Comparison of ENCODE assay signal across 9 cellular contexts in genomic region chr5:112366987-112367386, GRCh38. TPM values are rescaled to one million over a fixed set of nuclear protein-coding genes. Genes with fewer than 3 reads are reported as not detected.
A peak's percentile ranks its signal among the peaks of the same experiment; 100 is the strongest.
DNase-seq lines count a peak whose midpoint lies in the region; ATAC-seq, FAIRE-seq and TF ChIP-seq lines count a peak whose summit lies in the region.
"Had no signal": no experiment of that assay in that cellular context is flagged by ENCODE, and none has a peak within 500 bp of the region (broad histone marks: within the 10 kb centered on the region; RNA-seq: fewer than 3 reads in every experiment).

No MANE protein-coding gene starts in this region.

- no peaks in the 10 kb centered on the region for H3K9me3 ChIP-seq in GM12878 (replicated peaks; ENCODE audit: control insufficient read depth, insufficient read depth, low read length)

- 0 out of 2 replicates have a peak, but pooled peaks have one; percentile 27 for TF ChIP-seq RAD21 in GM12878 (IDR thresholded peaks at IDR 0.05; ENCODE audit: insufficient read depth, low read depth, low read length)

- H2AFZ ChIP-seq in GM12878 (ENCODE audit: control insufficient read depth, low read depth, low read length): no peak overlapping the region

- SMC1A ChIA-PET in GM12878 (lab: Charles Lee; ENCODE audit: uncharacterized antibody, unreplicated experiment): no interaction called here

- TF ChIP-seq CTCF in GM12874 (IDR thresholded peaks at IDR 0.05; ENCODE audit: insufficient read depth, low read depth, low read length) (peak; percentile 51; the same call in 1 of the 2 replicates), GM12878 (IDR thresholded peaks at IDR 0.05 in 2 of 3, conservative IDR thresholded peaks at IDR 0.05 in 1 of 3; ENCODE audit: control insufficient read depth in 2 of 3, extremely low read depth in 1 of 3, insufficient read depth in 1 of 3, low read depth in 3 of 3, low read length in 3 of 3) (peak in 2 of 3 experiments; percentile 21 to 40; a peak in 3 of 6 replicates), neural crest cell (conservative IDR thresholded peaks at IDR 0.05) (peak; percentile 54)

- no peaks in the 10 kb centered on the region for H3K36me3 ChIP-seq in GM12878 (ENCODE audit: control insufficient read depth in 2 of 2, insufficient read depth in 2 of 2, low read length in 1 of 2)

- H3K4me3 Mint-ChIP-seq in neural crest cell: no peak overlapping the region
- H3K4me3 Mint-ChIP-seq: activated naive CD8-positive, alpha-beta T cell treated with anti-CD3 and anti-CD28 coated beads, Interleukin-2, amount 10 ng/mL, durations not matched to agents 7 days and 5 days had no signal

- H3K9me3 Mint-ChIP-seq in neural crest cell: no peaks in the 10 kb centered on the region
- H3K9me3 Mint-ChIP-seq: activated naive CD8-positive, alpha-beta T cell treated with anti-CD3 and anti-CD28 coated beads, Interleukin-2, amount 10 ng/mL, durations not matched to agents 7 days and 5 days had no signal

- RAD21 ChIA-PET in GM12878 (lab: Charles Lee; ENCODE audit: unreplicated experiment): no interaction called here

- no peaks in the 10 kb centered on the region for H3K27me3 Mint-ChIP-seq in neural crest cell (ENCODE audit: low read depth)

- H3K4me2 ChIP-seq in GM12878 (ENCODE audit: control insufficient read depth, insufficient read depth): no peak overlapping the region

- no peak overlapping the region for H3K4me3 ChIP-seq in GM12878
- H3K4me3 ChIP-seq: lung had no signal

- no peak for TF ChIP-seq EP300 in GM12878 (IDR thresholded peaks at IDR 0.05; ENCODE audit: borderline replicate concordance in 1 of 2, control insufficient read depth in 1 of 2, low read depth in 2 of 2, low read length in 2 of 2)

- H3K79me2 ChIP-seq in GM12878 (ENCODE audit: control insufficient read depth, insufficient read depth, low read length): no peaks in the 10 kb centered on the region

- ATAC-seq in HG03280 (IDR thresholded peaks at IDR 0.05; ENCODE audit: unreplicated experiment) (peak; percentile 79), GM12878 (peak; percentile 63), HG03460 (IDR thresholded peaks at IDR 0.05; ENCODE audit: unreplicated experiment) (no peak)

- no peaks in the 10 kb centered on the region for H4K20me1 ChIP-seq in GM12878 (ENCODE audit: control insufficient read depth, insufficient read depth)

- POLR2A ChIA-PET in GM12878 (lab: Charles Lee): no interaction called here

- H3K27ac ChIP-seq in GM12878 (ENCODE audit: control insufficient read depth, insufficient read depth): no peak overlapping the region

- no peak overlapping the region for H3K9ac ChIP-seq in GM12878 (ENCODE audit: control insufficient read depth, insufficient read depth, low read length)

- CTCF ChIA-PET in GM12878 (lab: Yijun Ruan, JAX): interaction anchor here (1.1 to 1.7 kb wide), 3 partner anchors 9 to 162 kb away, joined by 3 to 4 read pairs (median 4); no protein-coding TSS in a partner anchor

- H3K36me3 Mint-ChIP-seq in neural crest cell (ENCODE audit: low read depth): no peaks in the 10 kb centered on the region
- H3K36me3 Mint-ChIP-seq: activated naive CD8-positive, alpha-beta T cell treated with anti-CD3 and anti-CD28 coated beads, Interleukin-2, amount 10 ng/mL, durations not matched to agents 7 days and 5 days had no signal

- intact Hi-C loops in GM12878 (cut with micrococcal nuclease; ENCODE audit: unreplicated experiment): no loop called here

- H3K27ac Mint-ChIP-seq in neural crest cell (ENCODE audit: unreplicated experiment): no peak overlapping the region
- H3K27ac Mint-ChIP-seq: activated naive CD8-positive, alpha-beta T cell treated with anti-CD3 and anti-CD28 coated beads, Interleukin-2, amount 10 ng/mL, durations not matched to agents 7 days and 5 days had no signal

- no peak for DNase-seq in GM12878 (ENCODE audit: low read depth, low spot score)
- DNase-seq in neural crest cell (ENCODE audit: low read depth, low spot score): no peak
- DNase-seq in DMS153 treated with DMSO at 0.1 percent for 48 hours (lab: John Stamatoyannopoulos, UW; ENCODE audit: unreplicated experiment): no peak
- no peak for DNase-seq in GDM1 (lab: John Stamatoyannopoulos, UW)
- DNase-seq: activated naive CD8-positive, alpha-beta T cell treated with anti-CD3 and anti-CD28 coated beads, Interleukin-2, amount 10 ng/mL, durations not matched to agents 7 days and 5 days had no signal

- in situ Hi-C loops in GM12878 (cut with MboI): no loop called here

- no TSS peak for BruUV-seq in GM12878 (replicated peaks; lab: Mats Ljungman, UMichigan)

- 27% methylated on average over 2 of the region's 2 CpGs for WGBS in GM12878 (ENCODE audit: insufficient coverage, insufficient replicate concordance, low lambda C conversion rate, missing lambda C conversion rate)

- no peaks in the 10 kb centered on the region for H3K4me1 Mint-ChIP-seq in neural crest cell
- H3K4me1 Mint-ChIP-seq: activated naive CD8-positive, alpha-beta T cell treated with anti-CD3 and anti-CD28 coated beads, Interleukin-2, amount 10 ng/mL, durations not matched to agents 7 days and 5 days had no signal

- FAIRE-seq in GM12878 (lab: Jason Lieb, UNC): no peak

- no peaks in the 10 kb centered on the region for H3K4me1 ChIP-seq in GM12878 (ENCODE audit: control insufficient read depth, insufficient read depth, low read length)

- no peaks in the 10 kb centered on the region; a peak in 1 of 4 replicates for H3K27me3 ChIP-seq in GM12878 (replicated peaks in 1 of 2; ENCODE audit: control insufficient read depth in 2 of 2, insufficient read depth in 2 of 2, low read length in 1 of 2)

- no peak for TF ChIP-seq POLR2A in GM12878 (IDR thresholded peaks at IDR 0.05; ENCODE audit: low read depth, low read length)

TF ChIP-seq in GM12878, 131 proteins besides CTCF, POLR2A, EP300 and RAD21:
- no peak for TF ChIP-seq NRF1 (conservative IDR thresholded peaks at IDR 0.05; ENCODE audit: low read depth, low read length)
- TF ChIP-seq SMAD5 (IDR thresholded peaks at IDR 0.05; ENCODE audit: low read depth): no peak
- no peak for TF ChIP-seq GABPA (IDR thresholded peaks at IDR 0.05; ENCODE audit: low read depth)
- no peak for TF ChIP-seq SMAD1 (IDR thresholded peaks at IDR 0.05; ENCODE audit: low read depth, partially characterized antibody)
- TF ChIP-seq EED (IDR thresholded peaks at IDR 0.05; ENCODE audit: low read depth): no peak
- TF ChIP-seq BHLHE40 (IDR thresholded peaks at IDR 0.05; ENCODE audit: borderline replicate concordance in 1 of 2, low read depth in 2 of 2, low read length in 1 of 2): no peak
- no peak for TF ChIP-seq ZNF207 (IDR thresholded peaks at IDR 0.05; ENCODE audit: borderline replicate concordance)
- no peak for TF ChIP-seq MTA3 (IDR thresholded peaks at IDR 0.05; ENCODE audit: borderline replicate concordance, low read length)
- no peak for TF ChIP-seq RCOR1 (conservative IDR thresholded peaks at IDR 0.05; ENCODE audit: low read depth, low read length)
- TF ChIP-seq ZBTB33 (IDR thresholded peaks at IDR 0.05): no peak

RNA-seq across cellular contexts. Expression of gene EPB41L4A, which starts 52.1 kb away (rescaled TPM):
- total RNA-seq in GM12878 (2013; cell fraction: nucleolus; rRNA removed): 0.61 and 0.73 TPM in 2 replicates
- total RNA-seq in GM12878 (2014; rRNA removed) (0.11 and 0.38 TPM in 2 replicates), GM12878 (2014; rRNA removed; fragmentation: Illumina TruSeq; extraction: Trizol) (0.37 and 0.67 TPM in 2 replicates), GM12878 (2021) (0.28 and 1.3 TPM in 2 replicates), neural crest cell (10.8 and 12.4 TPM in 2 replicates)
- 0.10 TPM for polyA plus RNA-seq in GM12878 (2011; ENCODE audit: low read depth)
- polyA plus RNA-seq in GM12878 (2011; rRNA removed) (0.46 and 1.0 TPM in 2 replicates), GM12878 (2014; fragmentation: Illumina TruSeq; extraction: Trizol) (0.29 and 0.73 TPM in 2 replicates), GM12878 (2014; fragmentation: Nextera tagmentation; extraction: Ambion mirVana) (under 1 TPM; 0.20 to 0.47 TPM), GM12878 (2014; rRNA removed) (0.10 and 1.7 TPM in 2 replicates), GM12878 (2016; fragmentation: Nextera tagmentation; extraction: Ambion mirVana) (under 1 TPM; 0.30 to 0.33 TPM)
- 0.07 and 0.09 TPM in 2 replicates for polyA plus RNA-seq in GM12878 (2011; cell fraction: cytosol; rRNA removed)
- polyA plus RNA-seq in GM12878 (2011; cell fraction: nucleus; rRNA removed): 0.31 and 0.43 TPM in 2 replicates
- polyA plus RNA-seq in GM12878 (2012): 0.17 and 0.18 TPM in 2 replicates
- polyA minus RNA-seq in GM12878 (2011; rRNA and poly(A)+ RNA removed): 0.88 and 1.7 TPM in 2 replicates
- polyA minus RNA-seq in GM12878 (2011; cell fraction: cytosol; rRNA and poly(A)+ RNA removed): 2.5 TPM in 1 of 2 replicates, not detected in the other
- 0.60 and 1.1 TPM in 2 replicates for polyA minus RNA-seq in GM12878 (2011; cell fraction: nucleus; rRNA and poly(A)+ RNA removed)
